In genomic region chr21:34603002-34603709, GRCh38 we compare ENCODE assay signal across 8 cellular contexts. TPM values are rescaled to one million over a fixed set of nuclear protein-coding genes. Genes with fewer than 3 reads are reported as not detected.
DNase-seq lines count a peak whose midpoint lies in the region; FAIRE-seq and TF ChIP-seq lines count a peak whose summit lies in the region.

No MANE protein-coding gene starts in this region.

- H3K9me3 ChIP-seq in neutrophil (no peaks in the 10 kb centered on the region), suprapubic skin (no peaks in the 10 kb centered on the region)

- intact Hi-C loops in activated T-helper 2 cell treated with anti-CD3 and anti-CD28 coated beads, Interferon-gamma antibody, Interleukin-2, Interleukin-4, amounts not matched to agents 10 μg/mL and 5 μg/mL and 100 μg/mL, durations not matched to agents 14 hours and 24 hours and 36 hours (cut with micrococcal nuclease) = loop anchor here (1.0 kb wide), 1 partner anchor 93 kb away; no protein-coding TSS in a partner anchor

- H3K36me3 Mint-ChIP-seq in activated T-helper 2 cell treated with anti-CD3 and anti-CD28 coated beads, Interferon-gamma antibody, Interleukin-2, Interleukin-4, amounts not matched to agents 10 μg/mL and 5 μg/mL and 100 μg/mL, durations not matched to agents 14 hours and 24 hours and 36 hours (ENCODE audit: low read depth) = no peaks in the 10 kb centered on the region

- H3K27ac Mint-ChIP-seq in activated T-helper 2 cell treated with anti-CD3 and anti-CD28 coated beads, Interferon-gamma antibody, Interleukin-2, Interleukin-4, amounts not matched to agents 10 μg/mL and 5 μg/mL and 100 μg/mL, durations not matched to agents 14 hours and 24 hours and 36 hours = no peak overlapping the region

- H3K4me1 ChIP-seq in neutrophil (ENCODE audit: control insufficient read depth in 1 of 2, insufficient read depth in 1 of 2, low read depth in 1 of 2, low read length in 1 of 2) = no peaks in the 10 kb centered on the region
- H3K4me1 ChIP-seq in suprapubic skin = peaks cover 4% of the 10 kb centered on the region

- H3K27ac ChIP-seq in neutrophil (no peak overlapping the region), suprapubic skin (no peak overlapping the region)

- no peak for TF ChIP-seq EP300 in suprapubic skin (IDR thresholded peaks at IDR 0.05)

- H3K27me3 ChIP-seq in neutrophil (no peaks in the 10 kb centered on the region), suprapubic skin (no peaks in the 10 kb centered on the region)

- FAIRE-seq in GM12891 (lab: Jason Lieb, UNC) = peak; percentile 82

- WGBS in suprapubic skin = 36% methylated on average over 19 of the region's 19 CpGs

- H3K4me1 Mint-ChIP-seq in activated T-helper 2 cell treated with anti-CD3 and anti-CD28 coated beads, Interferon-gamma antibody, Interleukin-2, Interleukin-4, amounts not matched to agents 10 μg/mL and 5 μg/mL and 100 μg/mL, durations not matched to agents 14 hours and 24 hours and 36 hours (ENCODE audit: low read depth) = no peaks in the 10 kb centered on the region

- DNase-seq in GM12891 (ENCODE audit: insufficient read length, low spot score) = peak; percentile 43
- peak; percentile 41 for DNase-seq in RKO (ENCODE audit: low spot score)
- peak; percentile 44 for DNase-seq in activated T-helper 2 cell treated with anti-CD3 and anti-CD28 coated beads, Interferon-gamma antibody, Interleukin-2, Interleukin-4, amounts not matched to agents 10 μg/mL and 5 μg/mL and 100 μg/mL, durations not matched to agents 14 hours and 24 hours and 36 hours (ENCODE audit: low spot score)
- peak; percentile 77 for DNase-seq in fibroblast of villous mesenchyme (ENCODE audit: low read depth)
- peak; percentile 80 to 90 for DNase-seq in suprapubic skin (ENCODE audit: low spot score in 2 of 2)
- DNase-seq in cortex of kidney (lab: John Stamatoyannopoulos, UW) = no peak

- peaks cover 7% of the 10 kb centered on the region for H3K27me3 Mint-ChIP-seq in activated T-helper 2 cell treated with anti-CD3 and anti-CD28 coated beads, Interferon-gamma antibody, Interleukin-2, Interleukin-4, amounts not matched to agents 10 μg/mL and 5 μg/mL and 100 μg/mL, durations not matched to agents 14 hours and 24 hours and 36 hours (ENCODE audit: low read depth)

- H3K9me3 Mint-ChIP-seq in activated T-helper 2 cell treated with anti-CD3 and anti-CD28 coated beads, Interferon-gamma antibody, Interleukin-2, Interleukin-4, amounts not matched to agents 10 μg/mL and 5 μg/mL and 100 μg/mL, durations not matched to agents 14 hours and 24 hours and 36 hours = no peaks in the 10 kb centered on the region

- no peak overlapping the region for H3K4me3 Mint-ChIP-seq in activated T-helper 2 cell treated with anti-CD3 and anti-CD28 coated beads, Interferon-gamma antibody, Interleukin-2, Interleukin-4, amounts not matched to agents 10 μg/mL and 5 μg/mL and 100 μg/mL, durations not matched to agents 14 hours and 24 hours and 36 hours (ENCODE audit: low read depth)

- no peak overlapping the region for H3K4me3 ChIP-seq in fibroblast of villous mesenchyme (ENCODE audit: low read depth, low read length)
- H3K4me3 ChIP-seq in neutrophil (ENCODE audit: low read depth in 1 of 2, low read length in 1 of 2) = no peak overlapping the region
- no peak overlapping the region for H3K4me3 ChIP-seq in suprapubic skin

- TF ChIP-seq POLR2A in GM12891 (IDR thresholded peaks at IDR 0.05; ENCODE audit: low read depth, low read length) = no peak
- TF ChIP-seq POLR2A in suprapubic skin (IDR thresholded peaks at IDR 0.05) = no peak

- no peaks in the 10 kb centered on the region for H3K36me3 ChIP-seq in neutrophil
- H3K36me3 ChIP-seq in suprapubic skin = no peaks in the 10 kb centered on the region

- TF ChIP-seq CTCF in LNCAP (IDR thresholded peaks at IDR 0.05) = peak; percentile 57
- TF ChIP-seq CTCF in fibroblast of villous mesenchyme (IDR thresholded peaks at IDR 0.05; ENCODE audit: insufficient read depth, low read depth, low read length) = peak; percentile 82
- TF ChIP-seq CTCF in neutrophil (IDR thresholded peaks at IDR 0.05) = peak; percentile 61
- TF ChIP-seq CTCF in suprapubic skin (IDR thresholded peaks at IDR 0.05) = peak; percentile 53

TF ChIP-seq in GM12891, 5 proteins besides CTCF, POLR2A, EP300 and RAD21:
- TF ChIP-seq POU2F2 (IDR thresholded peaks at IDR 0.05; ENCODE audit: low read depth, low read length) (no peak), TAF1 (IDR thresholded peaks at IDR 0.05; ENCODE audit: low read depth, low read length) (no peak), POLR2AphosphoS5 (IDR thresholded peaks at IDR 0.05; ENCODE audit: low read depth, low read length) (no peak), SPI1 (IDR thresholded peaks at IDR 0.05; ENCODE audit: low read depth, low read length) (no peak), PAX5 (IDR thresholded peaks at IDR 0.05; ENCODE audit: insufficient read depth, low read length, severe bottlenecking) (no peak)

RNA-seq across cellular contexts. Expression of gene RCAN1, which starts 11.8 kb away (rescaled TPM):
- polyA plus RNA-seq in GM12891 (2012; ENCODE audit: low read depth, missing spikeins) = 4.3 TPM
- total RNA-seq in activated T-helper 2 cell treated with anti-CD3 and anti-CD28 coated beads, Interferon-gamma antibody, Interleukin-2, Interleukin-4, amounts not matched to agents 10 μg/mL and 5 μg/mL and 100 μg/mL, durations not matched to agents 14 hours and 24 hours and 36 hours = 21.1 and 21.8 TPM in 2 replicates
- total RNA-seq in fibroblast of villous mesenchyme (91.5 and 308 TPM in 2 replicates), suprapubic skin (10 to 100 TPM in 3 of 4 donors, 1 to 10 TPM in 1; 8.7 to 27.5 (median 22.8) TPM)
